ENCODE assay signal across 20 cellular contexts in the genomic region with DNA sequence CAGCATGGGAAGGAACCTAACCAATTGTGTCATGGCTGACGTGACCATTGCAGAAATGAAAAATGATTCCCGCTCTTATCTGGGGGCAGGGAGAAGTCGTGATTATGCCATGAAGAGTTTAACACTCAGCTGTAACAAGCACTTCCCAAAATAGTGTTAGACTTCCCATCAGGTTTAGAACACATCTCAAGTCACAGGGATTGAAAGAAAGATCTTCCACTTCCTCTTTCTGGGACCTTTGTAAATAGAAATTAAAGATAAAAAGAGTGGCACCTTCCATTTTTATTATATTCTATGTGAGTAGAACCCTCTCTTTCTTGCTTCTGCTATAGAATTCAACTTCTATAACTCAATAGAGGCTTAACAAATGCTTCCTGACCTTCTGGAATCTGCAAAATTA.
DNase-seq lines count a peak whose midpoint lies in the region; ATAC-seq, FAIRE-seq and TF ChIP-seq lines count a peak whose summit lies in the region.
"Had no signal": no experiment of that assay in that cellular context is flagged by ENCODE, and none has a peak within 500 bp of the region (broad histone marks: within the 10 kb centered on the region; RNA-seq: fewer than 3 reads in every experiment).

No MANE protein-coding gene starts in this region.

- H3K9me1 ChIP-seq in IMR-90 (ENCODE audit: insufficient read depth, low read length): no peaks in the 10 kb centered on the region

- no peak overlapping the region for H2BK20ac ChIP-seq in IMR-90 (ENCODE audit: low read depth, low read length)

- TF ChIP-seq CTCF in IMR-90 (conservative IDR thresholded peaks at IDR 0.05; ENCODE audit: low read depth, low read length) (no peak), neutrophil (IDR thresholded peaks at IDR 0.05) (no peak)

- H3K27me3 ChIP-seq in IMR-90 (ENCODE audit: control insufficient read depth, insufficient read depth, low read length): 0 out of 2 replicates have a peak, but pooled peaks cover 3% of the 10 kb centered on the region
- no peaks in the 10 kb centered on the region for H3K27me3 ChIP-seq in neutrophil
- H3K27me3 ChIP-seq: BLaER1 treated with 17β-estradiol and CSF1 and Interleukin-3, amounts not matched to agents 10 nM and 100 nM had no signal

- no peak overlapping the region for H3K4ac ChIP-seq in IMR-90 (ENCODE audit: low read depth, low read length)

- H3K23ac ChIP-seq in IMR-90 (ENCODE audit: low read depth, low read length): no peak overlapping the region

- no peaks in the 10 kb centered on the region for H3K36me3 ChIP-seq in IMR-90 (ENCODE audit: control insufficient read depth, insufficient read depth, low read length)
- peaks cover 43% of the 10 kb centered on the region for H3K36me3 ChIP-seq in neutrophil
- H3K36me3 ChIP-seq: BLaER1 treated with 17β-estradiol and CSF1 and Interleukin-3, amounts not matched to agents 10 nM and 100 nM had no signal

- H2BK120ac ChIP-seq in IMR-90 (ENCODE audit: low read depth, low read length): no peak overlapping the region

- dilution Hi-C loops in IMR-90 (cut with HindIII; ENCODE audit: low sequenced_read_pairs, unreplicated experiment): no loop called here

- intact Hi-C loops in IMR-90 (cut with micrococcal nuclease): no loop called here

- no peak overlapping the region for H3K9ac ChIP-seq in IMR-90 (ENCODE audit: low read depth, low read length)
- H3K9ac ChIP-seq: BLaER1 treated with 17β-estradiol and CSF1 and Interleukin-3, amounts not matched to agents 10 nM and 100 nM had no signal

- WGBS in IMR-90 (ENCODE audit: extremely low coverage in 2 of 2, insufficient read length in 1 of 2), 2 experiments: no CpG with 5 or more reads among the region's 3 CpGs

- H3K18ac ChIP-seq in IMR-90 (ENCODE audit: low read depth, low read length): no peak overlapping the region

- H4K8ac ChIP-seq in IMR-90 (ENCODE audit: low read depth in 2 of 2, low read length in 2 of 2): no peak overlapping the region

- H4K91ac ChIP-seq in IMR-90 (ENCODE audit: insufficient read depth, low read depth, low read length): no peak overlapping the region

- H3K9me3 ChIP-seq in IMR-90 (ENCODE audit: control insufficient read depth, insufficient read depth, low read length) (no peaks in the 10 kb centered on the region), neutrophil (no peaks in the 10 kb centered on the region)

- H4K20me1 ChIP-seq in IMR-90 (ENCODE audit: insufficient read depth, low read length): no peaks in the 10 kb centered on the region
- H4K20me1 ChIP-seq: BLaER1 treated with 17β-estradiol and CSF1 and Interleukin-3, amounts not matched to agents 10 nM and 100 nM had no signal

- CTCF ChIA-PET in IMR-90 (lab: Yijun Ruan, JAX): no interaction called here

- no peak overlapping the region for H2BK5ac ChIP-seq in IMR-90 (ENCODE audit: low read depth, low read length, poor library complexity, severe bottlenecking)

- no peak overlapping the region for H3K27ac ChIP-seq in IMR-90 (ENCODE audit: insufficient read depth, low read length)
- H3K27ac ChIP-seq in neutrophil: peak overlapping the region; percentile 7
- H3K27ac ChIP-seq: BLaER1 treated with 17β-estradiol and CSF1 and Interleukin-3, amounts not matched to agents 10 nM and 100 nM; HL-60 had no signal

- H3K14ac ChIP-seq in IMR-90 (replicated peaks; ENCODE audit: low read depth, low read length): no peak overlapping the region

- no peak for ATAC-seq in IMR-90 (ENCODE audit: low read depth)
- ATAC-seq: GM23338 had no signal

- H3K4me1 ChIP-seq in IMR-90 (ENCODE audit: control insufficient read depth, insufficient read depth, low read length): peaks cover 2% of the 10 kb centered on the region
- no peaks in the 10 kb centered on the region for H3K4me1 ChIP-seq in neutrophil (ENCODE audit: control insufficient read depth in 1 of 2, insufficient read depth in 1 of 2, low read depth in 1 of 2, low read length in 1 of 2)

- in situ Hi-C loops in IMR-90 (cut with MboI; ENCODE audit: low sequenced_read_pairs): no loop called here

- no peak overlapping the region for H3K4me3 ChIP-seq in IMR-90 (ENCODE audit: insufficient read depth, low read depth, low read length)
- H3K4me3 ChIP-seq in neutrophil (ENCODE audit: low read depth in 1 of 2, low read length in 1 of 2): no peak overlapping the region
- H3K4me3 ChIP-seq: BLaER1 treated with 17β-estradiol and CSF1 and Interleukin-3, amounts not matched to agents 10 nM and 100 nM; GM23338 had no signal

- no peak for FAIRE-seq in GM19239 (lab: Jason Lieb, UNC)
- FAIRE-seq: GM12892, GM18507, H54 had no signal

- H2AK5ac ChIP-seq in IMR-90 (ENCODE audit: low read depth, low read length): no peak overlapping the region

- POLR2A ChIA-PET in IMR-90 (lab: Charles Lee; ENCODE audit: unreplicated experiment): no interaction called here

- TF ChIP-seq POLR2A in IMR-90 (IDR thresholded peaks at IDR 0.05; ENCODE audit: low read depth, low read length): no peak

- H3K79me1 ChIP-seq in IMR-90 (ENCODE audit: low read depth in 1 of 2, low read length in 2 of 2): no peaks in the 10 kb centered on the region

- no peak overlapping the region; the same call in 1 of the 2 replicates for H4K5ac ChIP-seq in IMR-90 (ENCODE audit: low read depth, low read length)

- peak; percentile 28 for DNase-seq in CD1c-positive myeloid dendritic cell (ENCODE audit: extremely low spot score)
- DNase-seq in IMR-90: no peak
- peak; percentile 37 for DNase-seq in OCI-M1 (lab: John Stamatoyannopoulos, UW)
- DNase-seq in HuH-7 (ENCODE audit: low spot score): no peak
- no peak for DNase-seq in GM19239 (ENCODE audit: insufficient read length, low spot score)
- DNase-seq: CD4-positive, CD25-positive, alpha-beta regulatory T cell; CD8-positive, alpha-beta memory T cell; COR-L47; DMS 273 treated with DMSO at 0.1 percent for 48 hours; DMS53; DND-41; EL; HCEC 1CT had no signal

- no peak overlapping the region for H3K56ac ChIP-seq in IMR-90 (ENCODE audit: extremely low read depth, insufficient read depth, low read length)

- H2AK9ac ChIP-seq in IMR-90 (replicated peaks; ENCODE audit: low read depth, low read length, poor library complexity): no peak overlapping the region

- peak overlapping the region; percentile 53; the same call in 1 of the 2 replicates for H3K4me2 ChIP-seq in IMR-90 (ENCODE audit: low read depth, low read length)
- H3K4me2 ChIP-seq: GM23338 had no signal

- H2BK15ac ChIP-seq in IMR-90 (ENCODE audit: low read depth, low read length): no peak overlapping the region

- TF ChIP-seq RAD21 in IMR-90 (IDR thresholded peaks at IDR 0.05; ENCODE audit: low read length): no peak

- no peak overlapping the region for H2AFZ ChIP-seq in IMR-90 (replicated peaks; ENCODE audit: low read length, poor library complexity)
- H2AFZ ChIP-seq: GM23338 had no signal

- BruUV-seq in IMR-90 (replicated peaks; lab: Mats Ljungman, UMichigan): no TSS peak

TF ChIP-seq in IMR-90, 13 proteins besides CTCF, POLR2A, EP300 and RAD21:
- TF ChIP-seq MXI1 (IDR thresholded peaks at IDR 0.05; ENCODE audit: borderline replicate concordance, low read depth, low read length) (no peak), FOS (IDR thresholded peaks at IDR 0.05; ENCODE audit: low read depth, low read length) (no peak), CHD1 (IDR thresholded peaks at IDR 0.05; ENCODE audit: low read depth, low read length) (no peak), RFX5 (IDR thresholded peaks at IDR 0.05; ENCODE audit: low read depth, low read length) (no peak), MAZ (IDR thresholded peaks at IDR 0.05; ENCODE audit: borderline replicate concordance, low read depth, low read length) (no peak), CEBPB (IDR thresholded peaks at IDR 0.05; ENCODE audit: low read depth, low read length) (no peak), RCOR1 (IDR thresholded peaks at IDR 0.05; ENCODE audit: insufficient replicate concordance, low read length) (no peak), BHLHE40 (IDR thresholded peaks at IDR 0.05; ENCODE audit: low read depth, low read length) (no peak), SMC3 (IDR thresholded peaks at IDR 0.05; ENCODE audit: low read depth, low read length) (no peak), NFE2L2 (IDR thresholded peaks at IDR 0.05; ENCODE audit: low read depth, low read length) (no peak), MAFK (IDR thresholded peaks at IDR 0.05; ENCODE audit: low read depth, low read length) (no peak)
- TF ChIP-seq, protein P1, sequence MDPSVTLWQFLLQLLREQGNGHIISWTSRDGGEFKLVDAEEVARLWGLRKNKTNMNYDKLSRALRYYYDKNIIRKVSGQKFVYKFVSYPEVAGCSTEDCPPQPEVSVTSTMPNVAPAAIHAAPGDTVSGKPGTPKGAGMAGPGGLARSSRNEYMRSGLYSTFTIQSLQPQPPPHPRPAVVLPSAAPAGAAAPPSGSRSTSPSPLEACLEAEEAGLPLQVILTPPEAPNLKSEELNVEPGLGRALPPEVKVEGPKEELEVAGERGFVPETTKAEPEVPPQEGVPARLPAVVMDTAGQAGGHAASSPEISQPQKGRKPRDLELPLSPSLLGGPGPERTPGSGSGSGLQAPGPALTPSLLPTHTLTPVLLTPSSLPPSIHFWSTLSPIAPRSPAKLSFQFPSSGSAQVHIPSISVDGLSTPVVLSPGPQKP (IDR thresholded peaks at IDR 0.05; ENCODE audit: borderline replicate concordance, low read depth, low read length): no peak
- TF ChIP-seq, protein P2, sequence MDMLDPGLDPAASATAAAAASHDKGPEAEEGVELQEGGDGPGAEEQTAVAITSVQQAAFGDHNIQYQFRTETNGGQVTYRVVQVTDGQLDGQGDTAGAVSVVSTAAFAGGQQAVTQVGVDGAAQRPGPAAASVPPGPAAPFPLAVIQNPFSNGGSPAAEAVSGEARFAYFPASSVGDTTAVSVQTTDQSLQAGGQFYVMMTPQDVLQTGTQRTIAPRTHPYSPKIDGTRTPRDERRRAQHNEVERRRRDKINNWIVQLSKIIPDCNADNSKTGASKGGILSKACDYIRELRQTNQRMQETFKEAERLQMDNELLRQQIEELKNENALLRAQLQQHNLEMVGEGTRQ (IDR thresholded peaks at IDR 0.05; ENCODE audit: low read depth, low read length): no peak

Comparison
In these comparisons a context has a peak if more than half of its experiments do, and no peak if none do; other contexts are left out.
1. DNase-seq: peak in CD1c-positive myeloid dendritic cell (single experiment) and OCI-M1 (single experiment); none in IMR-90 (single experiment), HuH-7 (single experiment) and GM19239 (single experiment).